In genomic region chr7:96321670-96322372, GRCh38 we compare ENCODE assay signal across 8 cellular contexts. TPM values are rescaled to one million over a fixed set of nuclear protein-coding genes. Genes with fewer than 3 reads are reported as not detected.
A peak's percentile ranks its signal among the peaks of the same experiment; 100 is the strongest.
DNase-seq lines count a peak whose midpoint lies in the region; ATAC-seq lines count a peak whose summit lies in the region.

SLC25A13 (minus strand) TSS chr7:96322098; CDS start chr7:96321956, 142 bp downstream.

- peak; percentile 75 for ATAC-seq in GM21529 (IDR thresholded peaks at IDR 0.05; ENCODE audit: unreplicated experiment)
- ATAC-seq in activated T-helper 17 cell treated with anti-CD3 and anti-CD28 coated beads, Interleukin-2, amount 50 U/mL, for 72 hours (replicated peaks), result peak; percentile 83
- ATAC-seq in natural killer cell treated with Interleukin-12 subunit alpha and Interleukin-12 subunit beta and Interleukin-15 and Interleukin-18, amount 100 ng/mL, for 72 hours, result peak; percentile 97
- ATAC-seq in stimulated activated naive CD8-positive, alpha-beta T cell treated with anti-CD3 and anti-CD28 coated beads, Interleukin-15, amount 100 ng/mL, for 72 hours, result peak; percentile 69

- DNase-seq in DMS53 treated with DMSO at 0.1 percent for 48 hours (lab: John Stamatoyannopoulos, UW; ENCODE audit: unreplicated experiment), result peak; percentile 94
- peak; percentile 89 for DNase-seq in RPMI7951 (ENCODE audit: low read depth)
- peak; percentile 73 for DNase-seq in fibroblast of peridontal ligament (ENCODE audit: extremely low read depth)
- peak; percentile 86 for DNase-seq in natural killer cell treated with Interleukin-12 subunit alpha and Interleukin-12 subunit beta and Interleukin-15 and Interleukin-18, amount 100 ng/mL, for 72 hours (ENCODE audit: low spot score)
- peak; percentile 57 to 58 for DNase-seq in stimulated activated naive CD8-positive, alpha-beta T cell treated with anti-CD3 and anti-CD28 coated beads, Interleukin-15, amount 100 ng/mL, for 72 hours

- H3K27me3 Mint-ChIP-seq in IgD-negative memory B cell, result no peaks in the 10 kb centered on the region
- H3K27me3 Mint-ChIP-seq in activated T-helper 17 cell treated with anti-CD3 and anti-CD28 coated beads, Interleukin-2, amount 50 U/mL, for 72 hours, result no peaks in the 10 kb centered on the region
- no peaks in the 10 kb centered on the region for H3K27me3 Mint-ChIP-seq in natural killer cell treated with Interleukin-12 subunit alpha and Interleukin-12 subunit beta and Interleukin-15 and Interleukin-18, amount 100 ng/mL, for 72 hours
- peaks cover 20% of the 10 kb centered on the region for H3K27me3 Mint-ChIP-seq in stimulated activated naive CD8-positive, alpha-beta T cell treated with anti-CD3 and anti-CD28 coated beads, Interleukin-15, amount 100 ng/mL, for 72 hours

- H3K4me1 Mint-ChIP-seq in IgD-negative memory B cell, result peaks cover 28 to 43% (median 30%) of the 10 kb centered on the region in 3 donors
- peaks cover 17% of the 10 kb centered on the region for H3K4me1 Mint-ChIP-seq in activated T-helper 17 cell treated with anti-CD3 and anti-CD28 coated beads, Interleukin-2, amount 50 U/mL, for 72 hours
- peaks cover 14 to 18% of the 10 kb centered on the region in 2 donors for H3K4me1 Mint-ChIP-seq in natural killer cell treated with Interleukin-12 subunit alpha and Interleukin-12 subunit beta and Interleukin-15 and Interleukin-18, amount 100 ng/mL, for 72 hours (ENCODE audit: low read depth in 2 of 2)
- peaks cover 47% of the 10 kb centered on the region for H3K4me1 Mint-ChIP-seq in stimulated activated naive CD8-positive, alpha-beta T cell treated with anti-CD3 and anti-CD28 coated beads, Interleukin-15, amount 100 ng/mL, for 72 hours

- H3K36me3 Mint-ChIP-seq in IgD-negative memory B cell, result peaks cover 6% of the 10 kb centered on the region
- H3K36me3 Mint-ChIP-seq in activated T-helper 17 cell treated with anti-CD3 and anti-CD28 coated beads, Interleukin-2, amount 50 U/mL, for 72 hours (ENCODE audit: low read depth), result no peaks in the 10 kb centered on the region
- H3K36me3 Mint-ChIP-seq in natural killer cell treated with Interleukin-12 subunit alpha and Interleukin-12 subunit beta and Interleukin-15 and Interleukin-18, amount 100 ng/mL, for 72 hours, result no peaks in the 10 kb centered on the region

- peak within 1 kb of the TSS; percentile 22 to 94 (median 94) for H3K27ac Mint-ChIP-seq in IgD-negative memory B cell
- peak within 1 kb of the TSS; percentile 97 for H3K27ac Mint-ChIP-seq in activated T-helper 17 cell treated with anti-CD3 and anti-CD28 coated beads, Interleukin-2, amount 50 U/mL, for 72 hours
- peak within 1 kb of the TSS; percentile 74 to 94 for H3K27ac Mint-ChIP-seq in natural killer cell treated with Interleukin-12 subunit alpha and Interleukin-12 subunit beta and Interleukin-15 and Interleukin-18, amount 100 ng/mL, for 72 hours
- peak within 1 kb of the TSS; percentile 97 for H3K27ac Mint-ChIP-seq in stimulated activated naive CD8-positive, alpha-beta T cell treated with anti-CD3 and anti-CD28 coated beads, Interleukin-15, amount 100 ng/mL, for 72 hours

- peak within 1 kb of the TSS; percentile 86 to 98 (median 94) for H3K4me3 Mint-ChIP-seq in IgD-negative memory B cell
- H3K4me3 Mint-ChIP-seq in activated T-helper 17 cell treated with anti-CD3 and anti-CD28 coated beads, Interleukin-2, amount 50 U/mL, for 72 hours, result peak within 1 kb of the TSS; percentile 87
- peak within 1 kb of the TSS; percentile 89 for H3K4me3 Mint-ChIP-seq in natural killer cell treated with Interleukin-12 subunit alpha and Interleukin-12 subunit beta and Interleukin-15 and Interleukin-18, amount 100 ng/mL, for 72 hours
- peak within 1 kb of the TSS; percentile 88 to 92 for H3K4me3 Mint-ChIP-seq in stimulated activated naive CD8-positive, alpha-beta T cell treated with anti-CD3 and anti-CD28 coated beads, Interleukin-15, amount 100 ng/mL, for 72 hours

- H3K9me3 Mint-ChIP-seq in IgD-negative memory B cell, result peaks cover 2 to 8% (median 4%) of the 10 kb centered on the region in 3 donors
- H3K9me3 Mint-ChIP-seq in activated T-helper 17 cell treated with anti-CD3 and anti-CD28 coated beads, Interleukin-2, amount 50 U/mL, for 72 hours, result no peaks in the 10 kb centered on the region
- no peaks in the 10 kb centered on the region for H3K9me3 Mint-ChIP-seq in natural killer cell treated with Interleukin-12 subunit alpha and Interleukin-12 subunit beta and Interleukin-15 and Interleukin-18, amount 100 ng/mL, for 72 hours
- peaks cover 0 to 12% of the 10 kb centered on the region in 2 donors for H3K9me3 Mint-ChIP-seq in stimulated activated naive CD8-positive, alpha-beta T cell treated with anti-CD3 and anti-CD28 coated beads, Interleukin-15, amount 100 ng/mL, for 72 hours

RNA-seq across cellular contexts. Expression of gene SLC25A13, which starts in this region (rescaled TPM):
- polyA plus RNA-seq in IgD-negative memory B cell, result 15.0 TPM
- 37.5 and 41.5 TPM in 2 replicates for total RNA-seq in RPMI7951 (2014; rRNA removed; shearing (Covaris generic))
- total RNA-seq in activated T-helper 17 cell treated with anti-CD3 and anti-CD28 coated beads, Interleukin-2, amount 50 U/mL, for 72 hours, result 10 to 100 TPM in 1 of 2 donors, 1 to 10 TPM in 1; 6.5 to 12.8 TPM
- 10 to 100 TPM; 15.9 to 17.0 TPM for total RNA-seq in natural killer cell treated with Interleukin-12 subunit alpha and Interleukin-12 subunit beta and Interleukin-15 and Interleukin-18, amount 100 ng/mL, for 72 hours

Comparison
In these comparisons a context has a peak if more than half of its experiments do, and no peak if none do; other contexts are left out.
1. Peak in every context shown above with its lines: DNase-seq and ATAC-seq.